In genomic region chr9:128007566-128008138, GRCh38 we compare ENCODE assay signal across 9 cellular contexts. TPM values are rescaled to one million over a fixed set of nuclear protein-coding genes. Genes with fewer than 3 reads are reported as not detected.
DNase-seq lines count a peak whose midpoint lies in the region; ATAC-seq and TF ChIP-seq lines count a peak whose summit lies in the region.
"Had no signal": no experiment of that assay in that cellular context is flagged by ENCODE, and none has a peak within 500 bp of the region (broad histone marks: within the 10 kb centered on the region; RNA-seq: fewer than 3 reads in every experiment).

No MANE protein-coding gene starts in this region.

- no peaks in the 10 kb centered on the region for H3K9me3 ChIP-seq in stomach
- H3K9me3 ChIP-seq: uterus had no signal

- H3K27me3 ChIP-seq in stomach: no peaks in the 10 kb centered on the region
- H3K27me3 ChIP-seq: uterus had no signal

- H3K4me3 Mint-ChIP-seq in effector memory CD8-positive, alpha-beta T cell: peak overlapping the region; percentile 61 to 66
- peak overlapping the region; percentile 63 for H3K4me3 Mint-ChIP-seq in natural killer cell

- no peaks in the 10 kb centered on the region for H3K36me3 ChIP-seq in stomach
- H3K36me3 ChIP-seq: uterus had no signal

- TF ChIP-seq CTCF in GM20000 (IDR thresholded peaks at IDR 0.05; ENCODE audit: extremely low read depth, missing control alignments): no peak
- no peak for TF ChIP-seq CTCF in natural killer cell (IDR thresholded peaks at IDR 0.05)
- no peak for TF ChIP-seq CTCF in stomach (IDR thresholded peaks at IDR 0.05)

- intact Hi-C loops in natural killer cell (cut with micrococcal nuclease): no loop called here
- intact Hi-C loops in stomach (cut with DNase I; ENCODE audit: low total_unique reads): no loop called here

- H3K27me3 Mint-ChIP-seq in effector memory CD8-positive, alpha-beta T cell: no peaks in the 10 kb centered on the region
- no peaks in the 10 kb centered on the region for H3K27me3 Mint-ChIP-seq in natural killer cell (ENCODE audit: low read depth in 2 of 2)

- DNase-seq in CD1c-positive myeloid dendritic cell (ENCODE audit: extremely low spot score): peak; percentile 98
- peak; percentile 63 for DNase-seq in GM20000 (ENCODE audit: low spot score)
- peak; percentile 90 for DNase-seq in NCI-H2196 (lab: John Stamatoyannopoulos, UW; ENCODE audit: unreplicated experiment)
- peak; percentile 90 for DNase-seq in activated CD4-positive, alpha-beta T cell treated with anti-CD3 and anti-CD28 coated beads, Interleukin-2, amount 50 U/mL, for 1 hour
- peak; percentile 71 to 77 (median 76) for DNase-seq in effector memory CD8-positive, alpha-beta T cell
- DNase-seq in natural killer cell: peak; percentile 29
- peak; percentile 55 for DNase-seq in stomach

- peaks cover 23 to 56% (median 32%) of the 10 kb centered on the region in 4 donors for H3K4me1 ChIP-seq in stomach
- H3K4me1 ChIP-seq: uterus had no signal

- TF ChIP-seq POLR2A in stomach (IDR thresholded peaks at IDR 0.05): no peak

- H3K4me3 ChIP-seq in stomach: no peak overlapping the region
- H3K4me3 ChIP-seq: uterus had no signal

- peaks cover 19 to 27% of the 10 kb centered on the region in 2 donors for H3K4me1 Mint-ChIP-seq in effector memory CD8-positive, alpha-beta T cell (ENCODE audit: low read depth in 2 of 2)
- peaks cover 15 to 21% of the 10 kb centered on the region in 2 donors for H3K4me1 Mint-ChIP-seq in natural killer cell

- H3K27ac ChIP-seq in stomach: peak overlapping the region; percentile 6 to 81 (median 67)

- peak overlapping the region; percentile 93 to 96 for H3K27ac Mint-ChIP-seq in effector memory CD8-positive, alpha-beta T cell
- peak overlapping the region; percentile 86 for H3K27ac Mint-ChIP-seq in natural killer cell

- WGBS in stomach, 5 donors: 36 to 54% (median 47%) methylated on average over 10 of the region's 10 CpGs

- H3K9me3 Mint-ChIP-seq in effector memory CD8-positive, alpha-beta T cell: no peaks in the 10 kb centered on the region
- peaks cover 0 to 3% of the 10 kb centered on the region in 2 donors for H3K9me3 Mint-ChIP-seq in natural killer cell

- H3K36me3 Mint-ChIP-seq in effector memory CD8-positive, alpha-beta T cell (ENCODE audit: insufficient read depth): peaks cover 12% of the 10 kb centered on the region
- H3K36me3 Mint-ChIP-seq in natural killer cell: no peaks in the 10 kb centered on the region

- ATAC-seq in effector memory CD8-positive, alpha-beta T cell (replicated peaks): peak; percentile 92
- ATAC-seq in natural killer cell (peak; percentile 68 to 80 (median 68)), HG02981 (IDR thresholded peaks at IDR 0.05; ENCODE audit: unreplicated experiment) (no peak)

- no peak for TF ChIP-seq EP300 in stomach (IDR thresholded peaks at IDR 0.05)

RNA-seq across cellular contexts. Expression of gene EEIG1, which starts 26.9 kb away (rescaled TPM):
- total RNA-seq in natural killer cell (10 to 100 TPM; 10.3 to 36.0 (median 28.2) TPM), stomach (100 to 1,000 TPM in 2 of 5 donors, 10 to 100 TPM in 3; 26.3 to 406 (median 83.4) TPM)
- 100 to 1,000 TPM in 1 of 3 donors, 10 to 100 TPM in 2; 24.4 to 118 (median 38.5) TPM for polyA plus RNA-seq in stomach

RNA-seq across cellular contexts. Expression of gene NAIF1, which starts 59.5 kb away (rescaled TPM):
- total RNA-seq in natural killer cell (10 to 100 TPM; 11.9 to 12.6 (median 12.1) TPM), stomach (10 to 100 TPM in 2 of 5 donors, 1 to 10 TPM in 3; 1.8 to 40.3 (median 6.7) TPM)
- 10 to 100 TPM in 1 of 3 donors, 1 to 10 TPM in 2; 7.0 to 10.3 (median 8.7) TPM for polyA plus RNA-seq in stomach

Comparison
In these comparisons a context has a peak if more than half of its experiments do, and no peak if none do; other contexts are left out.
1. DNase-seq: peak in every context shown above with its lines; median percentile 98 in CD1c-positive myeloid dendritic cell; 90 in NCI-H2196; 90 in activated CD4-positive, alpha-beta T cell treated with anti-CD3 and anti-CD28 coated beads, Interleukin-2, amount 50 U/mL, for 1 hour; 76 in effector memory CD8-positive, alpha-beta T cell; 63 in GM20000; 55 in stomach; 29 in natural killer cell.